Comparison of ENCODE assay signal across 8 cellular contexts in the genomic region with DNA sequence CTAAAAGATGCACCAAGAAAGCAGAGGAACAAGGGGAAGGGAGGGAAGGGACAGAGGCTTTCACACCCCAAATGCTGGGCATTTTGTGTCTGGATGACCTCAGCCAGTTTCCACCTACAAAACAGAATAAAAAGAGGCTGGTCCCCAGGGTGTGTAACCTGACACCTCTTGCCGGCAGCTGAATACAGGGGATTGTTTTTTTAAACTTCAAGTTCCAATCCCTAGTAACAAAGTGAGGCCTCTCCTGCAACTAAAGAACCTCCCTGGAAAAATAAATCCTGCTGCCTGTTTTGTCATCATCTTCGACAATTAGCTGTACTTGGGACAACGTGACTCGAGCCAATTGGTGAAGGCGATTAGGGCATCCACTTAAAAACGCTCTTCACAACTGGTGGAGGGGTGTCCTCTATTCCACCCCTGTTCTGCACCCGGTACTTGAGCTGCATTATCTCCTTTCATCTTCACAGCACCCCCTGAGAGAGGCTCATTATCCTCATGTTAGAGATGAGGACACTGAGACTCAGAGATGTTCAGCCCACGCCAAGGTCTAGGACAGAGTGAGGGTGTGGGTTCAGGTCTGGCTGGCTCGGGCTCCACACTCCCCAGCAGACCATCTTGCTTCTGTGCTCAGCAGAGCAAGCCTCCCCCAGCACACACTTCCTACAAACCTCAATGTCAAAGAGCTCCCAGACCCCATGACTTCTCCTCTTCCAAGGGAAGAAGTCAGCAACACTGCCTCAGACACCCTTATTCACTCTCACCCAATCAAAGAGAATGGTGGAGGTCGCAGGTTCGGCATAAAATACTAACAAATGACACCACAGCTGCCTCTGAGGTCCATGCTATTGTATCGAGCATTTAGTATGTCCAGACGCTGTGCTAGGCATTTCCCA. TPM values are rescaled to one million over a fixed set of nuclear protein-coding genes. Genes with fewer than 3 reads are reported as not detected.
DNase-seq lines count a peak whose midpoint lies in the region; ATAC-seq and TF ChIP-seq lines count a peak whose summit lies in the region.

No MANE protein-coding gene starts in this region.

- H3K4me1 Mint-ChIP-seq in WTC11 (peaks cover 60% of the 10 kb centered on the region), glutamatergic neuron (ENCODE audit: low read depth, unreplicated experiment) (peaks cover 54% of the 10 kb centered on the region)
- peaks cover 77% of the 10 kb centered on the region for H3K4me1 Mint-ChIP-seq in stimulated activated memory B cell treated with anti-CD40 and anti-IgM and Interleukin-4, amounts not matched to agents 10 μg/mL and 1 μg/mL and 100 μg/mL, for 72 hours

- no peak overlapping the region for H3K4me3 ChIP-seq in osteoblast (ENCODE audit: insufficient read depth, low read length)

- no peaks in the 10 kb centered on the region for H3K36me3 ChIP-seq in osteoblast (ENCODE audit: insufficient read depth, low read length)

- TF ChIP-seq CTCF in WTC11 (IDR thresholded peaks at IDR 0.05) (no peak), glutamatergic neuron (IDR thresholded peaks at IDR 0.05; ENCODE audit: partially characterized antibody, unreplicated experiment) (no peak), osteoblast (IDR thresholded peaks at IDR 0.05; ENCODE audit: extremely low read depth, low read depth, low read length) (no peak)

- H3K4me2 ChIP-seq in osteoblast (ENCODE audit: insufficient read depth, low read length), result no peak overlapping the region

- no peak overlapping the region for H2AFZ ChIP-seq in osteoblast (ENCODE audit: low read length)

- no peaks in the 10 kb centered on the region for H3K9me3 Mint-ChIP-seq in WTC11
- peaks cover 16% of the 10 kb centered on the region for H3K9me3 Mint-ChIP-seq in glutamatergic neuron (ENCODE audit: unreplicated experiment)
- no peaks in the 10 kb centered on the region for H3K9me3 Mint-ChIP-seq in stimulated activated memory B cell treated with anti-CD40 and anti-IgM and Interleukin-4, amounts not matched to agents 10 μg/mL and 1 μg/mL and 100 μg/mL, for 72 hours

- POLR2A ChIA-PET in WTC11 (lab: Charles Lee), result interaction anchor here (0.5 kb wide), 1 partner anchor 519 kb away, joined by 3 read pairs; no protein-coding TSS in a partner anchor

- H3K36me3 Mint-ChIP-seq in WTC11, result no peaks in the 10 kb centered on the region
- no peaks in the 10 kb centered on the region for H3K36me3 Mint-ChIP-seq in glutamatergic neuron (ENCODE audit: unreplicated experiment)
- peaks cover 61% of the 10 kb centered on the region for H3K36me3 Mint-ChIP-seq in stimulated activated memory B cell treated with anti-CD40 and anti-IgM and Interleukin-4, amounts not matched to agents 10 μg/mL and 1 μg/mL and 100 μg/mL, for 72 hours

- no peaks in the 10 kb centered on the region for H3K79me2 ChIP-seq in osteoblast (ENCODE audit: insufficient read depth, low read length)

- peak overlapping the region; percentile 98 for H3K27ac Mint-ChIP-seq in WTC11
- H3K27ac Mint-ChIP-seq in glutamatergic neuron (ENCODE audit: unreplicated experiment), result peak overlapping the region; percentile 95
- peak overlapping the region; percentile 86 for H3K27ac Mint-ChIP-seq in stimulated activated memory B cell treated with anti-CD40 and anti-IgM and Interleukin-4, amounts not matched to agents 10 μg/mL and 1 μg/mL and 100 μg/mL, for 72 hours

- no peaks in the 10 kb centered on the region for H3K27me3 ChIP-seq in osteoblast (ENCODE audit: insufficient read depth, low read length)

- H3K4me1 ChIP-seq in osteoblast (ENCODE audit: insufficient read depth, low read length), result peaks cover 10% of the 10 kb centered on the region

- H3K27me3 Mint-ChIP-seq in WTC11 (ENCODE audit: low read depth) (no peaks in the 10 kb centered on the region), glutamatergic neuron (ENCODE audit: unreplicated experiment) (peaks cover 3% of the 10 kb centered on the region)
- no peaks in the 10 kb centered on the region for H3K27me3 Mint-ChIP-seq in stimulated activated memory B cell treated with anti-CD40 and anti-IgM and Interleukin-4, amounts not matched to agents 10 μg/mL and 1 μg/mL and 100 μg/mL, for 72 hours

- ATAC-seq in WTC11 (peak; percentile 73), HG03565 (IDR thresholded peaks at IDR 0.05; ENCODE audit: unreplicated experiment) (no peak)
- no peak for ATAC-seq in stimulated activated memory B cell treated with anti-CD40 and anti-IgM and Interleukin-4, amounts not matched to agents 10 μg/mL and 1 μg/mL and 100 μg/mL, for 72 hours
- no peak for ATAC-seq in activated CD4-positive, CD25-positive, alpha-beta regulatory T cell treated with anti-CD3 and anti-CD28 coated beads, Interleukin-2, amount 50 U/mL, for 24 hours

- peak; percentile 68 for DNase-seq in EH (ENCODE audit: low read depth)
- peak; percentile 58 for DNase-seq in NCI-H1105 (lab: John Stamatoyannopoulos, UW)
- DNase-seq in WTC11 (ENCODE audit: low spot score), result peak; percentile 53
- peak; percentile 78 for DNase-seq in glutamatergic neuron
- DNase-seq in osteoblast (ENCODE audit: insufficient read length, low spot score, missing footprints), result no peak

- H3K4me3 Mint-ChIP-seq in WTC11, result peak overlapping the region; percentile 52
- H3K4me3 Mint-ChIP-seq in glutamatergic neuron (ENCODE audit: unreplicated experiment), result peak overlapping the region; percentile 62
- no peak overlapping the region for H3K4me3 Mint-ChIP-seq in stimulated activated memory B cell treated with anti-CD40 and anti-IgM and Interleukin-4, amounts not matched to agents 10 μg/mL and 1 μg/mL and 100 μg/mL, for 72 hours

- H3K9me3 ChIP-seq in osteoblast (ENCODE audit: low read depth, low read length), result no peaks in the 10 kb centered on the region

- CTCF ChIA-PET in WTC11 (lab: Charles Lee), result interaction anchor here (0.6 to 1.4 kb wide), 6 partner anchors 12 to 98 kb away, joined by 3 to 4 read pairs (median 3); no protein-coding TSS in a partner anchor

- H3K27ac ChIP-seq in osteoblast (ENCODE audit: low read depth, low read length), result no peak overlapping the region

- no peaks in the 10 kb centered on the region for H4K20me1 ChIP-seq in osteoblast (ENCODE audit: insufficient read depth, low read length)

TF ChIP-seq in WTC11, 78 proteins besides CTCF, POLR2A, EP300 and RAD21:
- no peak for TF ChIP-seq GRHL2 (CRISPR knock-in tag; IDR thresholded peaks at IDR 0.05; ENCODE audit: insufficient replicate concordance, severe bottlenecking)
- no peak for TF ChIP-seq E2F1 (CRISPR knock-in tag; IDR thresholded peaks at IDR 0.05)
- TF ChIP-seq MXD4 (CRISPR knock-in tag; IDR thresholded peaks at IDR 0.05; ENCODE audit: borderline replicate concordance), result no peak

RNA-seq across cellular contexts. Expression of gene ITPKB, which starts 15.2 kb away (rescaled TPM):
- total RNA-seq in WTC11 (2021), result 13.1 to 15.6 TPM (median 13.5 TPM) in 3 replicates
- total RNA-seq in glutamatergic neuron (ENCODE audit: unreplicated experiment), result 0.34 TPM
- 6.2 and 7.1 TPM in 2 replicates for total RNA-seq in osteoblast
